ENCODE assay signal across 28 cellular contexts in genomic region chr7:116772926-116773749, GRCh38.
DNase-seq lines count a peak whose midpoint lies in the region; ATAC-seq, FAIRE-seq and TF ChIP-seq lines count a peak whose summit lies in the region.
"Had no signal": no experiment of that assay in that cellular context is flagged by ENCODE, and none has a peak within 500 bp of the region (broad histone marks: within the 10 kb centered on the region; RNA-seq: fewer than 3 reads in every experiment).

No MANE protein-coding gene starts in this region.

- intact Hi-C loops in right lobe of liver (cut with DNase I) = no loop called here

- TF ChIP-seq POLR2A in right lobe of liver (IDR thresholded peaks at IDR 0.05) = no peak

- WGBS in right lobe of liver (ENCODE audit: insufficient coverage, low coverage, low lambda C conversion rate, missing lambda C conversion rate) = 63% methylated on average over 2 of the region's 2 CpGs
- WGBS in small intestine, 3 donors = 91 to 94% (median 92%) methylated on average over 2 of the region's 2 CpGs

- TF ChIP-seq CTCF in bronchial epithelial cell (IDR thresholded peaks at IDR 0.05; ENCODE audit: insufficient read depth, low read length, severe bottlenecking) (no peak), right lobe of liver (IDR thresholded peaks at IDR 0.05) (no peak)

- FAIRE-seq in bronchial epithelial cell (lab: Jason Lieb, UNC) (peak; percentile 81), small intestine (lab: Jason Lieb, UNC) (no peak)
- FAIRE-seq: frontal cortex, GM18507, HTR-8/SVneo had no signal

- H3K27me3 ChIP-seq in ACC112 (ENCODE audit: insufficient read depth, low read length) = no peaks in the 10 kb centered on the region
- no peaks in the 10 kb centered on the region for H3K27me3 ChIP-seq in bronchial epithelial cell (ENCODE audit: control insufficient read depth, insufficient read depth, low read length)
- H3K27me3 ChIP-seq in right lobe of liver = no peaks in the 10 kb centered on the region
- H3K27me3 ChIP-seq in small intestine (ENCODE audit: control insufficient read depth in 2 of 2, insufficient read depth in 2 of 2, low read length in 2 of 2) = no peaks in the 10 kb centered on the region
- H3K27me3 ChIP-seq: ascending aorta, ovary, right atrium auricular region, SJCRH30, stomach had no signal

- H2AFZ ChIP-seq in ACC112 (ENCODE audit: low read length, unreplicated experiment) = no peak overlapping the region

- H3K36me3 ChIP-seq in ACC112 (ENCODE audit: insufficient read depth, low read length) (peaks cover 17% of the 10 kb centered on the region), bronchial epithelial cell (ENCODE audit: control insufficient read depth, insufficient read depth, low read length) (peaks cover 7% of the 10 kb centered on the region), right lobe of liver (peaks cover 0 to 2% (median 0%) of the 10 kb centered on the region in 4 donors), small intestine (ENCODE audit: control insufficient read depth in 2 of 2, insufficient read depth in 2 of 2, low read length in 2 of 2) (peaks cover 0 to 2% of the 10 kb centered on the region in 2 donors)
- H3K36me3 ChIP-seq: ascending aorta, ovary, right atrium auricular region had no signal

- DNase-seq in HT-29 (ENCODE audit: low spot score) (peak; percentile 9), bronchial epithelial cell (ENCODE audit: low read depth) (peak; percentile 25), right lobe of liver (no peak), NCI-H1436 treated with DMSO at 0.1 percent for 48 hours (lab: John Stamatoyannopoulos, UW) (no peak), UCSD-AML1 (lab: John Stamatoyannopoulos, UW; ENCODE audit: unreplicated experiment) (no peak), small intestine (no peak)
- no peak for DNase-seq in activated CD8-positive, alpha-beta memory T cell treated with anti-CD3 and anti-CD28 coated beads for 24 hours
- DNase-seq: activated CD4-positive, alpha-beta T cell treated with anti-CD3 and anti-CD28 coated beads, Interleukin-2, amount 50 U/mL, for 1 hour; cerebellar nuclear complex; GDM1; hypothalamus; kidney; naive B cell; NCI-H2081; NCI-H345; OCI-M1; ovary; SJCRH30; stimulated activated CD4-positive, alpha-beta T cell treated with anti-CD3 and anti-CD28 coated beads, Interleukin-12 subunit alpha, Interleukin-12 subunit beta, amount 100 ng/mL, for 4 hours; stomach had no signal

- H3K9me3 ChIP-seq in right lobe of liver = no peaks in the 10 kb centered on the region
- no peaks in the 10 kb centered on the region for H3K9me3 ChIP-seq in small intestine (ENCODE audit: control insufficient read depth, low read depth)
- H3K9me3 ChIP-seq: ascending aorta, ovary, right atrium auricular region, SJCRH30, stomach had no signal

- no peaks in the 10 kb centered on the region for H3K79me2 ChIP-seq in ACC112 (ENCODE audit: control insufficient read depth, insufficient read depth, low read length, unreplicated experiment)

- peak overlapping the region; percentile 97 for H3K27ac ChIP-seq in ACC112 (ENCODE audit: low read depth, low read length)
- peak overlapping the region; percentile 16 to 66 (median 51) for H3K27ac ChIP-seq in right lobe of liver
- no peak overlapping the region for H3K27ac ChIP-seq in small intestine (ENCODE audit: low read depth in 1 of 2, low read length in 1 of 2)
- H3K27ac ChIP-seq: ascending aorta, C4-2B, ovary, right atrium auricular region, SJCRH30 had no signal

- H3K4me1 ChIP-seq in ACC112 (ENCODE audit: control insufficient read depth, insufficient read depth, low read length, unreplicated experiment) (peaks cover 61% of the 10 kb centered on the region), right lobe of liver (peaks cover 0 to 33% (median 3%) of the 10 kb centered on the region in 4 donors), small intestine (ENCODE audit: control insufficient read depth in 2 of 2, insufficient read depth in 1 of 2, low read depth in 1 of 2, low read length in 1 of 2) (peaks cover 4 to 5% of the 10 kb centered on the region in 2 donors)
- H3K4me1 ChIP-seq: right atrium auricular region had no signal

- ATAC-seq in right lobe of liver = no peak
- ATAC-seq: activated naive CD4-positive, alpha-beta T cell treated with anti-CD3 and anti-CD28 coated beads, Interleukin-2, amount 50 U/mL, for 72 hours had no signal

- H3K4me3 ChIP-seq in ACC112 (ENCODE audit: low read depth, low read length) (0 out of 2 replicates have a peak overlapping the region, but pooled peaks have one; percentile 36), bronchial epithelial cell (ENCODE audit: low read depth, low read length) (no peak overlapping the region), right lobe of liver (no peak overlapping the region), small intestine (ENCODE audit: low read depth in 1 of 2, low read length in 2 of 2) (no peak overlapping the region)
- H3K4me3 ChIP-seq: ascending aorta, ovary, right atrium auricular region, SJCRH30, stomach had no signal

Comparison
In these comparisons a context has a peak if more than half of its experiments do, and no peak if none do; other contexts are left out.
1. H3K27ac ChIP-seq: peak in ACC112 (single experiment) and right lobe of liver (3 of 3); none in small intestine (0 of 2).
2. DNase-seq: peak in HT-29 (single experiment) and bronchial epithelial cell (single experiment); none in right lobe of liver (0 of 3), NCI-H1436 treated with DMSO at 0.1 percent for 48 hours (single experiment), UCSD-AML1 (single experiment), activated CD8-positive, alpha-beta memory T cell treated with anti-CD3 and anti-CD28 coated beads for 24 hours (single experiment) and small intestine (single experiment).